20 cellular contexts compared by ENCODE assay signal in the genomic region with DNA sequence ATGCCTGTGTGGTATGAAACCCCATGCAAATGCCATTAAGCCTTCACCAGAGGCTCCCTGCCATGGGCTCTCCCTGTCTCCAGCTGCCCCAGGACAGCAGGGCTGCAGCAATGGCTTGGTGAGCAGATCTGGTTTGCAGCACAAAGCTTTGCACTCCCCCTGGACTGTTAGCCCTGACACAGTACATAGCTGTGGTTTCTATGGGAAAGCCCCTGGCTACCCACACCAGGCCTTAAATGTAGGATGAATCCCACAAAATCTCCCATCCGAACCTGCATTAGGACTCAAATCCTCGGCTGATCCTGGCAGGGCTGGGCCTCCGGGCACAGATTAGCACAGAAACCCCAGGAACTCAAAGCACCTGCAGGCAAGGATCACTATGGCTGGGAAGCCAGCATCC.
DNase-seq lines count a peak whose midpoint lies in the region; ATAC-seq and TF ChIP-seq lines count a peak whose summit lies in the region.
"Had no signal": no experiment of that assay in that cellular context is flagged by ENCODE, and none has a peak within 500 bp of the region (broad histone marks: within the 10 kb centered on the region; RNA-seq: fewer than 3 reads in every experiment).

No MANE protein-coding gene starts in this region.

- DNase-seq in AG04450 (ENCODE audit: low read depth, low spot score) (peak; percentile 61), NCI-H226 (peak; percentile 32), dedifferentiated amniotic fluid mesenchymal stem cell (ENCODE audit: extremely low spot score) (peak; percentile 48), mesenteric fat pad (ENCODE audit: low spot score) (peak; percentile 72), pons (ENCODE audit: low spot score) (no peak), NCI-H1048 (lab: John Stamatoyannopoulos, UW) (no peak), CD14-positive monocyte (ENCODE audit: low spot score) (no peak)
- DNase-seq: activated effector memory CD4-positive, alpha-beta T cell treated with anti-CD3 and anti-CD28 coated beads, Interleukin-2, amount 50 U/mL, for 16 hours; anterior cingulate cortex; hypothalamus; posterior cingulate gyrus; SHP77; stimulated activated CD4-positive, alpha-beta T cell treated with anti-CD3 and anti-CD28 coated beads, Interleukin-12 subunit alpha, Interleukin-12 subunit beta, amount 100 ng/mL, for 4 hours; stimulated activated naive B cell treated with anti-CD40 and anti-IgM and Interleukin-4, amounts not matched to agents 10 μg/mL and 1 μg/mL and 100 μg/mL, for 72 hours; upper lobe of right lung had no signal

- H3K27me3 Mint-ChIP-seq in CD14-positive monocyte (ENCODE audit: low read depth in 3 of 3): peaks cover 10 to 24% (median 11%) of the 10 kb centered on the region in 3 donors

- peak overlapping the region; percentile 47 for H3K27ac ChIP-seq in AG04450 (ENCODE audit: low read depth, low read length)
- H3K27ac ChIP-seq: A549, esophagus muscularis mucosa, upper lobe of right lung had no signal

- H3K27me3 ChIP-seq in AG04450 (ENCODE audit: control insufficient read depth, insufficient read depth, low read length): no peaks in the 10 kb centered on the region
- H3K27me3 ChIP-seq: esophagus muscularis mucosa, upper lobe of right lung had no signal

- H3K4me3 ChIP-seq in AG04450 (ENCODE audit: low read depth, low read length): no peak overlapping the region
- H3K4me3 ChIP-seq: A549, esophagus muscularis mucosa, upper lobe of right lung had no signal

- H3K9me3 Mint-ChIP-seq in CD14-positive monocyte: peaks cover 0 to 5% (median 0%) of the 10 kb centered on the region in 7 donors
- H3K9me3 Mint-ChIP-seq: T-helper 1 cell treated with Interleukin-12 subunit alpha and Interleukin-12 subunit beta and Interleukin-4 antibody, amounts not matched to agents 30 μg/mL and 1 μg/mL, for 36 hours had no signal

- CTCF ChIA-PET in AG04450 (lab: Charles Lee): interaction anchor here (1.2 to 4.4 kb wide), 2 partner anchors 57 to 199 kb away, joined by 4 to 78 read pairs; no protein-coding TSS in a partner anchor

- H3K4me1 Mint-ChIP-seq in CD14-positive monocyte: peaks cover 18% of the 10 kb centered on the region

- POLR2A ChIA-PET in AG04450 (lab: Yijun Ruan, JAX): no interaction called here

- ATAC-seq in GM21423 (IDR thresholded peaks at IDR 0.05; ENCODE audit: unreplicated experiment): no peak
- ATAC-seq: A549; activated CD4-positive, CD25-positive, alpha-beta regulatory T cell treated with anti-CD3 and anti-CD28 coated beads, Interleukin-2, amount 50 U/mL, for 24 hours; stimulated activated naive B cell treated with anti-CD40 and anti-IgM and Interleukin-4, amounts not matched to agents 10 μg/mL and 1 μg/mL and 100 μg/mL, for 72 hours; upper lobe of right lung had no signal

- intact Hi-C loops in CD14-positive monocyte (cut with micrococcal nuclease): loop anchor here (5.0 kb wide), 1 partner anchor 1029 kb away; no protein-coding TSS in a partner anchor

- H3K9me3 ChIP-seq in AG04450 (ENCODE audit: control insufficient read depth, insufficient read depth, low read length): peaks cover 5% of the 10 kb centered on the region
- H3K9me3 ChIP-seq: A549, upper lobe of right lung had no signal

- TF ChIP-seq CTCF in AG04450 (IDR thresholded peaks at IDR 0.05; ENCODE audit: low read depth, low read length) (no peak), CD14-positive monocyte (IDR thresholded peaks at IDR 0.05) (no peak)

- no peaks in the 10 kb centered on the region for H3K36me3 Mint-ChIP-seq in CD14-positive monocyte
- H3K36me3 Mint-ChIP-seq: stimulated activated naive B cell treated with anti-CD40 and anti-IgM and Interleukin-4, amounts not matched to agents 10 μg/mL and 1 μg/mL and 100 μg/mL, for 72 hours had no signal

- H3K4me3 Mint-ChIP-seq in CD14-positive monocyte: no peak overlapping the region
- H3K4me3 Mint-ChIP-seq: stimulated activated naive B cell treated with anti-CD40 and anti-IgM and Interleukin-4, amounts not matched to agents 10 μg/mL and 1 μg/mL and 100 μg/mL, for 72 hours; T-helper 1 cell treated with Interleukin-12 subunit alpha and Interleukin-12 subunit beta and Interleukin-4 antibody, amounts not matched to agents 30 μg/mL and 1 μg/mL, for 36 hours had no signal

- no peak overlapping the region for H3K27ac Mint-ChIP-seq in CD14-positive monocyte
- H3K27ac Mint-ChIP-seq: stimulated activated naive B cell treated with anti-CD40 and anti-IgM and Interleukin-4, amounts not matched to agents 10 μg/mL and 1 μg/mL and 100 μg/mL, for 72 hours; T-helper 1 cell treated with Interleukin-12 subunit alpha and Interleukin-12 subunit beta and Interleukin-4 antibody, amounts not matched to agents 30 μg/mL and 1 μg/mL, for 36 hours had no signal

Comparison
In these comparisons a context has a peak if more than half of its experiments do, and no peak if none do; other contexts are left out.
1. DNase-seq: peak in AG04450 (single experiment), NCI-H226 (single experiment), dedifferentiated amniotic fluid mesenchymal stem cell (single experiment) and mesenteric fat pad (single experiment); none in pons (single experiment), NCI-H1048 (single experiment) and CD14-positive monocyte (single experiment).